15 cellular contexts compared by ENCODE assay signal in the genomic region with DNA sequence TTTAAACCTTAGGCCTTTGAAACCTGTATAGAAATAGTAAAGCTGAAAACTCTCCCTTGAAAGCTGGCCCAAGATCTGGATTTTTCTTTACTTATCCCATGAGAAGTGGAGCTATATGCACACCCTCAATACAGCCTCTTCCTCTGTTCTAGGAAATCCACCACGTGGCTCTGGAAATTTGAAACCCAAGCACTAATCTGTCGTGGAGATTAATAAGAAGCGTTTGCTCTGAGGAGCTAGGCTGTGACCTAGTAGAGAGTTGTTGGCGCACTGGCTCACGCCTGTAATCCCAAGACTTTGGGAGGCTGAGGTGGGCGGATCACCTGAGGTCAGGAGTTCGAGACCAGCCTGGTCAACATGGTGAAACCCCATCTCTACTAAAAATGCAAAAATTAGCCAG.
DNase-seq lines count a peak whose midpoint lies in the region; ATAC-seq and TF ChIP-seq lines count a peak whose summit lies in the region.
"Had no signal": no experiment of that assay in that cellular context is flagged by ENCODE, and none has a peak within 500 bp of the region (broad histone marks: within the 10 kb centered on the region; RNA-seq: fewer than 3 reads in every experiment).

No MANE protein-coding gene starts in this region.

- DNase-seq in NCI-H524 (lab: John Stamatoyannopoulos, UW) (peak; percentile 75 to 91), WERI-Rb-1 (peak; percentile 66), lung (ENCODE audit: low spot score) (peak; percentile 6), NCI-H1048 (lab: John Stamatoyannopoulos, UW) (no peak), caudate nucleus (lab: John Stamatoyannopoulos, UW) (no peak), GM19240 (ENCODE audit: insufficient read length, low spot score) (no peak)
- no peak for DNase-seq in effector CD4-positive, alpha-beta T cell
- DNase-seq: CD8-positive, alpha-beta T cell; COR-L47; DMS53; GF-D8; GM23248 had no signal

- H3K4me3 ChIP-seq in BLaER1 (no peak overlapping the region), WERI-Rb-1 (ENCODE audit: low read depth, low read length) (no peak overlapping the region), lung (no peak overlapping the region)
- H3K4me3 ChIP-seq: GM23248 had no signal

- no peaks in the 10 kb centered on the region for H3K36me3 ChIP-seq in BLaER1
- H3K36me3 ChIP-seq in WERI-Rb-1 = no peaks in the 10 kb centered on the region
- H3K36me3 ChIP-seq in lung (ENCODE audit: control insufficient read depth in 2 of 2, insufficient read depth in 2 of 2, low read length in 2 of 2) = no peaks in the 10 kb centered on the region

- H3K9me3 ChIP-seq in BLaER1 (no peaks in the 10 kb centered on the region), WERI-Rb-1 (ENCODE audit: severe bottlenecking) (no peaks in the 10 kb centered on the region), lung (ENCODE audit: control insufficient read depth in 2 of 2, insufficient read depth in 1 of 2, low read length in 1 of 2) (no peaks in the 10 kb centered on the region)

- 70 to 75% methylated on average over 7 of the region's 7 CpGs for WGBS in lung, 2 donors

- peak overlapping the region; percentile 59 for H3K4me2 ChIP-seq in BLaER1

- H4K20me1 ChIP-seq in BLaER1 = no peaks in the 10 kb centered on the region

- H3K9ac ChIP-seq in BLaER1 = no peak overlapping the region
- H3K9ac ChIP-seq: GM23248 had no signal

- ATAC-seq in lung (ENCODE audit: insufficient read depth, low FRiP score) = no peak
- ATAC-seq: CD8-positive, alpha-beta T cell; HCT116 had no signal

- no peaks in the 10 kb centered on the region for H3K27me3 ChIP-seq in BLaER1
- no peaks in the 10 kb centered on the region for H3K27me3 ChIP-seq in WERI-Rb-1 (ENCODE audit: insufficient read depth, low read depth, severe bottlenecking)
- H3K27me3 ChIP-seq in lung (ENCODE audit: control insufficient read depth, insufficient read depth) = no peaks in the 10 kb centered on the region

- H3K27ac ChIP-seq in BLaER1 (no peak overlapping the region), WERI-Rb-1 (no peak overlapping the region), lung (ENCODE audit: low read depth in 1 of 2, low read length in 1 of 2) (no peak overlapping the region), caudate nucleus (ENCODE audit: low read depth, low read length) (no peak overlapping the region)
- H3K27ac ChIP-seq: GM23248, HL-60 had no signal

- TF ChIP-seq CTCF in WERI-Rb-1 (IDR thresholded peaks at IDR 0.05; ENCODE audit: low read depth, low read length) (no peak), lung (IDR thresholded peaks at IDR 0.05; ENCODE audit: control extremely low read depth, extremely low read depth) (no peak)

- H3K4me1 ChIP-seq in BLaER1 (peaks cover 47% of the 10 kb centered on the region), lung (ENCODE audit: control insufficient read depth in 2 of 2, insufficient read depth in 2 of 2, low read length in 2 of 2) (no peaks in the 10 kb centered on the region)

Comparison
In these comparisons a context has a peak if more than half of its experiments do, and no peak if none do; other contexts are left out.
1. DNase-seq: peak in NCI-H524 (2 of 2), WERI-Rb-1 (single experiment) and lung (single experiment); none in NCI-H1048 (single experiment), caudate nucleus (0 of 61), GM19240 (single experiment) and effector CD4-positive, alpha-beta T cell (single experiment).